In genomic region chr5:173016621-173017046, GRCh38 we compare ENCODE assay signal across 8 cellular contexts. TPM values are rescaled to one million over a fixed set of nuclear protein-coding genes. Genes with fewer than 3 reads are reported as not detected.
A peak's percentile ranks its signal among the peaks of the same experiment; 100 is the strongest.
DNase-seq lines count a peak whose midpoint lies in the region; ATAC-seq and TF ChIP-seq lines count a peak whose summit lies in the region.

No MANE protein-coding gene starts in this region.

- no peak for ATAC-seq in HG02588 (IDR thresholded peaks at IDR 0.05; ENCODE audit: unreplicated experiment)
- no peak for ATAC-seq in GM19397 (IDR thresholded peaks at IDR 0.05; ENCODE audit: unreplicated experiment)
- no peak for ATAC-seq in HG02798 (IDR thresholded peaks at IDR 0.05; ENCODE audit: poor library complexity, unreplicated experiment)

- H3K27ac Mint-ChIP-seq in CD14-positive monocyte: peak overlapping the region; percentile 38 to 89 (median 82)
- H3K27ac Mint-ChIP-seq in endothelial cell (ENCODE audit: unreplicated experiment): peak overlapping the region; percentile 78

- H3K36me3 Mint-ChIP-seq in CD14-positive monocyte (peaks cover 22 to 31% of the 10 kb centered on the region in 2 donors), endothelial cell (ENCODE audit: low read depth, unreplicated experiment) (peaks cover 17% of the 10 kb centered on the region)

- TF ChIP-seq CTCF in CD14-positive monocyte (IDR thresholded peaks at IDR 0.05) (no peak), endothelial cell (IDR thresholded peaks at IDR 0.05; ENCODE audit: unreplicated experiment) (no peak)

- H3K9me3 Mint-ChIP-seq in CD14-positive monocyte (peaks cover 0 to 5% (median 0%) of the 10 kb centered on the region in 7 donors), endothelial cell (ENCODE audit: unreplicated experiment) (no peaks in the 10 kb centered on the region)

- DNase-seq in CD14-positive monocyte (ENCODE audit: low spot score): no peak
- peak; percentile 72 for DNase-seq in NCI-H2196 treated with DMSO at 0.1 percent for 48 hours (lab: John Stamatoyannopoulos, UW; ENCODE audit: unreplicated experiment)
- peak; percentile 7 for DNase-seq in endothelial cell (ENCODE audit: low spot score)
- peak; percentile 41 for DNase-seq in mucosa of gallbladder (ENCODE audit: low spot score)
- DNase-seq in SIG-M5 (lab: John Stamatoyannopoulos, UW): no peak

- H3K27me3 Mint-ChIP-seq in CD14-positive monocyte (ENCODE audit: low read depth in 3 of 3) (peaks cover 0 to 2% (median 0%) of the 10 kb centered on the region in 3 donors), endothelial cell (ENCODE audit: unreplicated experiment) (no peaks in the 10 kb centered on the region)

- intact Hi-C loops in CD14-positive monocyte (cut with micrococcal nuclease): no loop called here

- H3K4me1 Mint-ChIP-seq in CD14-positive monocyte (peaks cover 76% of the 10 kb centered on the region), endothelial cell (ENCODE audit: unreplicated experiment) (peaks cover 20% of the 10 kb centered on the region)

- H3K4me3 Mint-ChIP-seq in CD14-positive monocyte: no peak overlapping the region
- no peak overlapping the region for H3K4me3 Mint-ChIP-seq in endothelial cell (ENCODE audit: unreplicated experiment)

RNA-seq across cellular contexts. Expression of gene ATP6V0E1, which starts 33.1 kb away (rescaled TPM):
- 100 to 1,000 TPM; 698 to 760 TPM for polyA plus RNA-seq in CD14-positive monocyte
- total RNA-seq in endothelial cell (ENCODE audit: unreplicated experiment) (147 TPM), mucosa of gallbladder (260 TPM)

RNA-seq across cellular contexts. Expression of gene CREBRF, which starts 39.5 kb away (rescaled TPM):
- polyA plus RNA-seq in CD14-positive monocyte: 10 to 100 TPM; 23.1 to 27.6 TPM
- total RNA-seq in endothelial cell (ENCODE audit: unreplicated experiment) (19.9 TPM), mucosa of gallbladder (34.6 TPM)

RNA-seq across cellular contexts. Expression of gene RPL26L1, which starts 57.4 kb away (rescaled TPM):
- 10 to 100 TPM; 58.6 to 60.9 TPM for polyA plus RNA-seq in CD14-positive monocyte
- total RNA-seq in endothelial cell (ENCODE audit: unreplicated experiment): 48.6 TPM
- total RNA-seq in mucosa of gallbladder: 26.0 TPM

Comparison
In these comparisons a context has a peak if more than half of its experiments do, and no peak if none do; other contexts are left out.
1. DNase-seq: peak in NCI-H2196 treated with DMSO at 0.1 percent for 48 hours (single experiment), endothelial cell (single experiment) and mucosa of gallbladder (single experiment); none in CD14-positive monocyte (single experiment) and SIG-M5 (single experiment).